Comparison of ENCODE assay signal across 30 cellular contexts in genomic region chr5:101440173-101440572, GRCh38.
"Had no signal": no experiment of that assay in that cellular context is flagged by ENCODE, and none has a peak within 500 bp of the region (broad histone marks: within the 10 kb centered on the region; RNA-seq: fewer than 3 reads in every experiment).

No MANE protein-coding gene starts in this region.

- H3K9me3 ChIP-seq: gastrocnemius medialis had no signal

- H3K27ac ChIP-seq: brain microvascular endothelial cell, coronary artery, dorsolateral prefrontal cortex, foreskin keratinocyte, gastrocnemius medialis, heart left ventricle had no signal

- H3K4me1 Mint-ChIP-seq: activated CD4-positive, alpha-beta memory T cell treated with anti-CD3 and anti-CD28 coated beads, Interleukin-2, amount 10 ng/mL, durations not matched to agents 7 days and 5 days; activated CD4-positive, alpha-beta T cell treated with anti-CD3 and anti-CD28 coated beads, Interleukin-2, amount 10 ng/mL, durations not matched to agents 7 days and 5 days; central memory CD8-positive, alpha-beta T cell had no signal

- DNase-seq: activated CD4-positive, alpha-beta memory T cell treated with anti-CD3 and anti-CD28 coated beads, Interleukin-2, amount 10 ng/mL, durations not matched to agents 7 days and 5 days; activated CD4-positive, alpha-beta T cell treated with anti-CD3 and anti-CD28 coated beads for 1 hour; activated CD4-positive, alpha-beta T cell treated with anti-CD3 and anti-CD28 coated beads for 4 hours; activated CD4-positive, alpha-beta T cell treated with anti-CD3 and anti-CD28 coated beads, Interleukin-2, amount 10 ng/mL, durations not matched to agents 7 days and 5 days; activated CD4-positive, alpha-beta T cell treated with anti-CD3 and anti-CD28 coated beads, Interleukin-2, amount 50 U/mL, for 4 hours; activated CD4-positive, CD25-positive, alpha-beta regulatory T cell; activated CD8-positive, alpha-beta memory T cell treated with anti-CD3 and anti-CD28 coated beads, Interleukin-2, amount 50 U/mL, for 48 hours; activated gamma-delta T cell; activated naive CD4-positive, alpha-beta T cell; activated naive CD4-positive, alpha-beta T cell treated with anti-CD3 and anti-CD28 coated beads, Interleukin-2, amount 50 U/mL, for 16 hours; activated T-cell treated with anti-CD3 and anti-CD28 coated beads for 4 hours; activated T-cell treated with anti-CD3 and anti-CD28 coated beads, Interleukin-2, amount 50 U/mL, for 24 hours; activated T-cell treated with anti-CD3 and anti-CD28 coated beads, Interleukin-2, amount 50 U/mL, for 72 hours; amniotic stem cell; anterior cingulate cortex; brain microvascular endothelial cell; dorsolateral prefrontal cortex; effector memory CD4-positive, alpha-beta T cell; endodermal cell; foreskin keratinocyte; gastrocnemius medialis; glutamatergic neuron; heart left ventricle; T-helper 17 cell had no signal

- H3K9me3 Mint-ChIP-seq: activated CD4-positive, alpha-beta T cell treated with anti-CD3 and anti-CD28 coated beads, Interleukin-2, amount 10 ng/mL, durations not matched to agents 7 days and 5 days; activated T-cell treated with anti-CD3 and anti-CD28 coated beads, Interleukin-2, amount 50 U/mL, for 24 hours had no signal

- H3K27me3 Mint-ChIP-seq: activated CD4-positive, alpha-beta memory T cell treated with anti-CD3 and anti-CD28 coated beads, Interleukin-2, amount 10 ng/mL, durations not matched to agents 7 days and 5 days; activated CD4-positive, alpha-beta T cell treated with anti-CD3 and anti-CD28 coated beads, Interleukin-2, amount 10 ng/mL, durations not matched to agents 7 days and 5 days; activated naive CD8-positive, alpha-beta T cell; activated T-cell treated with anti-CD3 and anti-CD28 coated beads, Interleukin-2, amount 50 U/mL, for 24 hours; central memory CD8-positive, alpha-beta T cell; dendritic cell treated with granulocyte-macrophage colony-stimulating factor and Interleukin-4, amounts not matched to agents 40 ng/mL and 50 ng/mL, for 4 days; T-helper 17 cell had no signal

- ATAC-seq: activated T-cell treated with anti-CD3 and anti-CD28 coated beads, Interleukin-2, amount 50 U/mL, for 72 hours; esophagus mucosa; foreskin keratinocyte; gastrocnemius medialis; heart left ventricle; T-helper 17 cell had no signal

- H3K4me1 ChIP-seq: foreskin keratinocyte, gastrocnemius medialis, heart left ventricle had no signal

- H3K36me3 ChIP-seq: brain microvascular endothelial cell, gastrocnemius medialis, heart left ventricle had no signal

- H3K27ac Mint-ChIP-seq: activated CD4-positive, alpha-beta memory T cell treated with anti-CD3 and anti-CD28 coated beads, Interleukin-2, amount 10 ng/mL, durations not matched to agents 7 days and 5 days; activated CD4-positive, alpha-beta T cell treated with anti-CD3 and anti-CD28 coated beads, Interleukin-2, amount 10 ng/mL, durations not matched to agents 7 days and 5 days; activated naive CD8-positive, alpha-beta T cell; activated T-cell treated with anti-CD3 and anti-CD28 coated beads, Interleukin-2, amount 50 U/mL, for 24 hours; activated T-cell treated with anti-CD3 and anti-CD28 coated beads, Interleukin-2, amount 50 U/mL, for 72 hours; dendritic cell treated with granulocyte-macrophage colony-stimulating factor and Interleukin-4, amounts not matched to agents 40 ng/mL and 50 ng/mL, for 4 days; endodermal cell; T-helper 17 cell; T-helper 2 cell treated with Interferon-gamma antibody and Interleukin-4, amounts not matched to agents 5 μg/mL and 100 μg/mL, for 36 hours had no signal

- H3K27me3 ChIP-seq: brain microvascular endothelial cell, dorsolateral prefrontal cortex, foreskin keratinocyte, gastrocnemius medialis, heart left ventricle had no signal

- H3K36me3 Mint-ChIP-seq: activated naive CD8-positive, alpha-beta T cell had no signal

- H3K4me3 Mint-ChIP-seq: activated CD4-positive, alpha-beta memory T cell treated with anti-CD3 and anti-CD28 coated beads, Interleukin-2, amount 10 ng/mL, durations not matched to agents 7 days and 5 days; activated CD4-positive, alpha-beta T cell treated with anti-CD3 and anti-CD28 coated beads, Interleukin-2, amount 10 ng/mL, durations not matched to agents 7 days and 5 days; activated naive CD8-positive, alpha-beta T cell; activated T-cell treated with anti-CD3 and anti-CD28 coated beads, Interleukin-2, amount 50 U/mL, for 24 hours; activated T-cell treated with anti-CD3 and anti-CD28 coated beads, Interleukin-2, amount 50 U/mL, for 72 hours; central memory CD8-positive, alpha-beta T cell; dendritic cell treated with granulocyte-macrophage colony-stimulating factor and Interleukin-4, amounts not matched to agents 40 ng/mL and 50 ng/mL, for 4 days; endodermal cell; T-helper 17 cell; T-helper 2 cell treated with Interferon-gamma antibody and Interleukin-4, amounts not matched to agents 5 μg/mL and 100 μg/mL, for 36 hours had no signal

- H3K4me3 ChIP-seq: coronary artery, dorsolateral prefrontal cortex, gastrocnemius medialis, heart left ventricle had no signal
